Comparison of ENCODE assay signal across 9 cellular contexts in genomic region chr13:91381371-91381770, GRCh38. TPM values are rescaled to one million over a fixed set of nuclear protein-coding genes. Genes with fewer than 3 reads are reported as not detected.
DNase-seq lines count a peak whose midpoint lies in the region; ATAC-seq, FAIRE-seq and TF ChIP-seq lines count a peak whose summit lies in the region.
"Had no signal": no experiment of that assay in that cellular context is flagged by ENCODE, and none has a peak within 500 bp of the region (broad histone marks: within the 10 kb centered on the region; RNA-seq: fewer than 3 reads in every experiment).

No MANE protein-coding gene starts in this region.

- H3K27me3 ChIP-seq in heart right ventricle (peaks cover 0 to under 1% (median 0%) of the 10 kb centered on the region in 7 donors), PC-3 (ENCODE audit: low read length) (no peaks in the 10 kb centered on the region)

- no TSS peak for BruUV-seq in PC-3 (replicated peaks; lab: Mats Ljungman, UMichigan)

- H3K4me3 ChIP-seq in heart right ventricle (no peak overlapping the region), PC-3 (ENCODE audit: low read length) (no peak overlapping the region)

- H3K9me3 Mint-ChIP-seq in T-helper 2 cell treated with Interferon-gamma antibody and Interleukin-4, amounts not matched to agents 5 μg/mL and 100 μg/mL, for 36 hours: no peaks in the 10 kb centered on the region
- H3K9me3 Mint-ChIP-seq: activated CD4-positive, alpha-beta memory T cell treated with anti-CD3 and anti-CD28 coated beads, Interleukin-2, amount 10 ng/mL, durations not matched to agents 7 days and 5 days had no signal

- DNase-seq in heart right ventricle (no peak), left cardiac atrium (no peak), PC-3 (peak; percentile 26), frontal cortex (ENCODE audit: low spot score in 2 of 2) (no peak), retina (no peak)
- no peak for DNase-seq in T-helper 2 cell treated with Interferon-gamma antibody and Interleukin-4, amounts not matched to agents 5 μg/mL and 100 μg/mL, for 36 hours (ENCODE audit: low spot score)
- DNase-seq: activated CD4-positive, alpha-beta memory T cell treated with anti-CD3 and anti-CD28 coated beads, Interleukin-2, amount 10 ng/mL, durations not matched to agents 7 days and 5 days had no signal

- no peak overlapping the region for H2AFZ ChIP-seq in PC-3 (ENCODE audit: low read length)

- POLR2A ChIA-PET in PC-3 (lab: Charles Lee; ENCODE audit: unreplicated experiment): no interaction called here

- intact Hi-C loops in heart right ventricle (cut with DNase I): loop anchor here in 5 of 10 donors (2.0 to 10.0 kb wide), 5 partner anchors 339 to 403 kb away; no protein-coding TSS in a partner anchor
- intact Hi-C loops in left cardiac atrium (cut with DNase I): loop anchor here (2.0 to 10.0 kb wide), 2 partner anchors 341 to 393 kb away; no protein-coding TSS in a partner anchor
- intact Hi-C loops in PC-3 (cut with micrococcal nuclease): loop anchor here (1.0 kb wide), 1 partner anchor 341 kb away; no protein-coding TSS in a partner anchor

- no peaks in the 10 kb centered on the region for H3F3A ChIP-seq in PC-3 (ENCODE audit: low read length, unreplicated experiment)

- ATAC-seq in heart right ventricle (no peak), left cardiac atrium (no peak), PC-3 (peak; percentile 31; the same call in 1 of the 2 replicates), GM19035 (IDR thresholded peaks at IDR 0.05; ENCODE audit: unreplicated experiment) (no peak), GM18517 (IDR thresholded peaks at IDR 0.05; ENCODE audit: unreplicated experiment) (no peak)

- CTCF ChIA-PET in PC-3 (lab: Charles Lee): interaction anchor here (0.6 kb wide), 1 partner anchor 400 kb away, joined by 3 read pairs; no protein-coding TSS in a partner anchor

- peak in 6 of 9 donors; percentile 26 to 52 (median 47) for TF ChIP-seq CTCF in heart right ventricle (IDR thresholded peaks at IDR 0.05)
- TF ChIP-seq CTCF in PC-3 (conservative IDR thresholded peaks at IDR 0.05; ENCODE audit: low read depth, low read length): peak; percentile 48; the same call in 1 of the 2 replicates

- no peaks in the 10 kb centered on the region for H4K20me1 ChIP-seq in PC-3 (ENCODE audit: low read length)

- no peak overlapping the region for H3K27ac Mint-ChIP-seq in T-helper 2 cell treated with Interferon-gamma antibody and Interleukin-4, amounts not matched to agents 5 μg/mL and 100 μg/mL, for 36 hours
- H3K27ac Mint-ChIP-seq: activated CD4-positive, alpha-beta memory T cell treated with anti-CD3 and anti-CD28 coated beads, Interleukin-2, amount 10 ng/mL, durations not matched to agents 7 days and 5 days had no signal

- H3K4me1 Mint-ChIP-seq in T-helper 2 cell treated with Interferon-gamma antibody and Interleukin-4, amounts not matched to agents 5 μg/mL and 100 μg/mL, for 36 hours (ENCODE audit: low read depth): no peaks in the 10 kb centered on the region
- H3K4me1 Mint-ChIP-seq: activated CD4-positive, alpha-beta memory T cell treated with anti-CD3 and anti-CD28 coated beads, Interleukin-2, amount 10 ng/mL, durations not matched to agents 7 days and 5 days had no signal

- peaks cover 14% of the 10 kb centered on the region for H3K27me3 Mint-ChIP-seq in T-helper 2 cell treated with Interferon-gamma antibody and Interleukin-4, amounts not matched to agents 5 μg/mL and 100 μg/mL, for 36 hours (ENCODE audit: low read depth)

- H3K4me1 ChIP-seq in heart right ventricle: no peaks in the 10 kb centered on the region
- H3K4me1 ChIP-seq in PC-3 (ENCODE audit: insufficient read depth, low read length): no peaks in the 10 kb centered on the region

- H3K9me3 ChIP-seq in heart right ventricle: no peaks in the 10 kb centered on the region
- no peaks in the 10 kb centered on the region for H3K9me3 ChIP-seq in PC-3 (ENCODE audit: low read length)

- H3K27ac ChIP-seq in heart right ventricle (no peak overlapping the region), PC-3 (ENCODE audit: low read length) (no peak overlapping the region)

- FAIRE-seq in frontal cortex (lab: Jason Lieb, UNC): peak; percentile 96

- H3K4me2 ChIP-seq in PC-3 (ENCODE audit: low read length): no peak overlapping the region

- H3K79me2 ChIP-seq in PC-3 (ENCODE audit: low read length): no peaks in the 10 kb centered on the region

- no peaks in the 10 kb centered on the region for H3K36me3 ChIP-seq in heart right ventricle
- no peaks in the 10 kb centered on the region for H3K36me3 ChIP-seq in PC-3 (ENCODE audit: low read depth, low read length)

- no peaks in the 10 kb centered on the region for H3K9me2 ChIP-seq in PC-3 (replicated peaks; ENCODE audit: low read length)

- no peak overlapping the region for H3K4me3 Mint-ChIP-seq in T-helper 2 cell treated with Interferon-gamma antibody and Interleukin-4, amounts not matched to agents 5 μg/mL and 100 μg/mL, for 36 hours
- H3K4me3 Mint-ChIP-seq: activated CD4-positive, alpha-beta memory T cell treated with anti-CD3 and anti-CD28 coated beads, Interleukin-2, amount 10 ng/mL, durations not matched to agents 7 days and 5 days had no signal

- H3K9ac ChIP-seq in PC-3 (ENCODE audit: low read length): no peak overlapping the region

- H3K36me3 Mint-ChIP-seq in T-helper 2 cell treated with Interferon-gamma antibody and Interleukin-4, amounts not matched to agents 5 μg/mL and 100 μg/mL, for 36 hours (ENCODE audit: low read depth): no peaks in the 10 kb centered on the region

RNA-seq across cellular contexts. Expression of gene GPC5, which starts 17.1 kb away (rescaled TPM):
- total RNA-seq in heart right ventricle (1 to 10 TPM in 2 of 10 donors, under 1 TPM in 8; 0.09 to 3.5 (median 0.77) TPM), left cardiac atrium (1 to 10 TPM; 1.8 to 3.0 TPM), PC-3 (2014; rRNA removed) (not detected in 2 replicates), frontal cortex (7.3 TPM)
- under 1 TPM in 1 of 2 donors, not detected in 1; 0.01 TPM for polyA plus RNA-seq in heart right ventricle
- total RNA-seq: activated CD4-positive, alpha-beta memory T cell treated with anti-CD3 and anti-CD28 coated beads, Interleukin-2, amount 10 ng/mL, durations not matched to agents 7 days and 5 days had no signal

RNA-seq across cellular contexts. Expression of gene MIR17HG, which starts 33.9 kb away (rescaled TPM):
- total RNA-seq in heart right ventricle: 1 to 10 TPM in 5 of 10 donors, under 1 TPM in 5; 0.53 to 2.9 (median 1.1) TPM
- polyA plus RNA-seq in heart right ventricle: 1 to 10 TPM in 1 of 2 donors, under 1 TPM in 1; 0.41 to 5.0 TPM
- total RNA-seq in left cardiac atrium: 1 to 10 TPM; 1.7 to 2.6 TPM
- total RNA-seq in PC-3 (2014; rRNA removed): 5.5 and 5.6 TPM in 2 replicates
- 42.8 TPM for total RNA-seq in frontal cortex
